16 cellular contexts compared by ENCODE assay signal in genomic region chrX:103716967-103717366, GRCh38. TPM values are rescaled to one million over a fixed set of nuclear protein-coding genes. Genes with fewer than 3 reads are reported as not detected.
DNase-seq lines count a peak whose midpoint lies in the region; ATAC-seq and TF ChIP-seq lines count a peak whose summit lies in the region.
"Had no signal": no experiment of that assay in that cellular context is flagged by ENCODE, and none has a peak within 500 bp of the region (broad histone marks: within the 10 kb centered on the region; RNA-seq: fewer than 3 reads in every experiment).

No MANE protein-coding gene starts in this region.

- H3K4me3 Mint-ChIP-seq in CD14-positive monocyte = no peak overlapping the region
- no peak overlapping the region for H3K4me3 Mint-ChIP-seq in activated CD8-positive, alpha-beta T cell treated with anti-CD3 and anti-CD28 coated beads, Interleukin-2, amount 10 ng/mL, durations not matched to agents 7 days and 5 days
- H3K4me3 Mint-ChIP-seq: dendritic cell treated with granulocyte-macrophage colony-stimulating factor and Interleukin-4, amounts not matched to agents 40 ng/mL and 50 ng/mL, for 4 days; stimulated activated naive CD8-positive, alpha-beta T cell treated with anti-CD3 and anti-CD28 coated beads, Interleukin-15, Interleukin-2, amounts not matched to agents 100 ng/mL and 50 ng/mL, for 24 hours had no signal

- intact Hi-C loops in CD14-positive monocyte (cut with micrococcal nuclease) = loop anchor here in 1 of 2 donors (10.0 kb wide), 1 partner anchor 98 kb away; no protein-coding TSS in a partner anchor

- CTCF ChIA-PET in RWPE1 (lab: Yijun Ruan, JAX) = no interaction called here
- CTCF ChIA-PET in activated CD8-positive, alpha-beta T cell treated with anti-CD3 and anti-CD28 coated beads, Interleukin-2, amount 10 ng/mL, durations not matched to agents 7 days and 5 days (lab: Charles Lee) = no interaction called here

- H3K27me3 Mint-ChIP-seq in CD14-positive monocyte (ENCODE audit: low read depth in 3 of 3) = peaks cover 0 to 2% (median 0%) of the 10 kb centered on the region in 3 donors
- no peaks in the 10 kb centered on the region for H3K27me3 Mint-ChIP-seq in activated CD8-positive, alpha-beta T cell treated with anti-CD3 and anti-CD28 coated beads, Interleukin-2, amount 10 ng/mL, durations not matched to agents 7 days and 5 days (ENCODE audit: low read depth)
- H3K27me3 Mint-ChIP-seq: dendritic cell treated with granulocyte-macrophage colony-stimulating factor and Interleukin-4, amounts not matched to agents 40 ng/mL and 50 ng/mL, for 4 days; stimulated activated naive CD8-positive, alpha-beta T cell treated with anti-CD3 and anti-CD28 coated beads, Interleukin-15, Interleukin-2, amounts not matched to agents 100 ng/mL and 50 ng/mL, for 24 hours had no signal

- TF ChIP-seq CTCF in RWPE1 (conservative IDR thresholded peaks at IDR 0.05; ENCODE audit: low read depth) (no peak), CD14-positive monocyte (IDR thresholded peaks at IDR 0.05) (no peak)

- in situ Hi-C loops in G401 (cut with HindIII; ENCODE audit: low sequenced_read_pairs) = no loop called here

- H3K27ac Mint-ChIP-seq in CD14-positive monocyte = no peak overlapping the region
- no peak overlapping the region for H3K27ac Mint-ChIP-seq in activated CD8-positive, alpha-beta T cell treated with anti-CD3 and anti-CD28 coated beads, Interleukin-2, amount 10 ng/mL, durations not matched to agents 7 days and 5 days
- H3K27ac Mint-ChIP-seq: dendritic cell treated with granulocyte-macrophage colony-stimulating factor and Interleukin-4, amounts not matched to agents 40 ng/mL and 50 ng/mL, for 4 days; stimulated activated naive CD8-positive, alpha-beta T cell treated with anti-CD3 and anti-CD28 coated beads, Interleukin-15, Interleukin-2, amounts not matched to agents 100 ng/mL and 50 ng/mL, for 24 hours had no signal

- peak; percentile 84 for DNase-seq in G401 (ENCODE audit: low spot score)
- peak; percentile 28 for DNase-seq in RWPE1 (ENCODE audit: low spot score)
- DNase-seq in fibroblast of peridontal ligament (ENCODE audit: extremely low read depth) = peak; percentile 56
- DNase-seq in renal cortical epithelial cell (ENCODE audit: low read depth) = peak; percentile 82
- no peak for DNase-seq in CD14-positive monocyte (ENCODE audit: low spot score)
- no peak for DNase-seq in activated CD8-positive, alpha-beta T cell treated with anti-CD3 and anti-CD28 coated beads, Interleukin-2, amount 10 ng/mL, durations not matched to agents 7 days and 5 days
- DNase-seq: activated CD4-positive, alpha-beta T cell treated with anti-CD3 and anti-CD28 coated beads for 1 hour; activated effector memory CD4-positive, alpha-beta T cell treated with Interleukin-2 at 50 U/mL for 16 hours; DMS 273 treated with DMSO at 0.1 percent for 48 hours; KBM-7; stimulated activated CD4-positive, alpha-beta T cell treated with anti-CD3 and anti-CD28 coated beads, Interleukin-2, amount 100 ng/mL, for 48 hours had no signal

- POLR2A ChIA-PET in RWPE1 (lab: Yijun Ruan, JAX; ENCODE audit: low non-redundant PET) = no interaction called here
- POLR2A ChIA-PET in activated CD8-positive, alpha-beta T cell treated with anti-CD3 and anti-CD28 coated beads, Interleukin-2, amount 10 ng/mL, durations not matched to agents 7 days and 5 days (lab: Charles Lee) = no interaction called here

- ATAC-seq in HG02938 (IDR thresholded peaks at IDR 0.05; ENCODE audit: unreplicated experiment) = no peak
- ATAC-seq in HG03342 (IDR thresholded peaks at IDR 0.05; ENCODE audit: unreplicated experiment) = no peak
- no peak for ATAC-seq in activated CD8-positive, alpha-beta T cell treated with anti-CD3 and anti-CD28 coated beads, Interleukin-2, amount 10 ng/mL, durations not matched to agents 7 days and 5 days

- no peaks in the 10 kb centered on the region for H3K9me3 Mint-ChIP-seq in CD14-positive monocyte
- H3K9me3 Mint-ChIP-seq in activated CD8-positive, alpha-beta T cell treated with anti-CD3 and anti-CD28 coated beads, Interleukin-2, amount 10 ng/mL, durations not matched to agents 7 days and 5 days (ENCODE audit: insufficient read depth) = no peaks in the 10 kb centered on the region
- H3K9me3 Mint-ChIP-seq: dendritic cell treated with granulocyte-macrophage colony-stimulating factor and Interleukin-4, amounts not matched to agents 40 ng/mL and 50 ng/mL, for 4 days; stimulated activated naive CD8-positive, alpha-beta T cell treated with anti-CD3 and anti-CD28 coated beads, Interleukin-15, Interleukin-2, amounts not matched to agents 100 ng/mL and 50 ng/mL, for 24 hours had no signal

- no peaks in the 10 kb centered on the region for H3K36me3 Mint-ChIP-seq in CD14-positive monocyte
- no peaks in the 10 kb centered on the region for H3K36me3 Mint-ChIP-seq in activated CD8-positive, alpha-beta T cell treated with anti-CD3 and anti-CD28 coated beads, Interleukin-2, amount 10 ng/mL, durations not matched to agents 7 days and 5 days (ENCODE audit: low read depth)

- peak overlapping the region; percentile 76; the same call in 1 of the 2 replicates for H3K27ac ChIP-seq in RWPE1
- H3K27ac ChIP-seq: SJSA1 had no signal

- no peaks in the 10 kb centered on the region for H3K4me1 Mint-ChIP-seq in CD14-positive monocyte
- no peaks in the 10 kb centered on the region for H3K4me1 Mint-ChIP-seq in activated CD8-positive, alpha-beta T cell treated with anti-CD3 and anti-CD28 coated beads, Interleukin-2, amount 10 ng/mL, durations not matched to agents 7 days and 5 days (ENCODE audit: low read depth)

RNA-seq across cellular contexts. Expression of gene TMEM31, which starts 6.3 kb away (rescaled TPM):
- total RNA-seq in G401 (2014; rRNA removed; shearing (Covaris generic)) = not detected in 2 replicates
- not detected in 2 replicates for total RNA-seq in renal cortical epithelial cell
- not detected for polyA plus RNA-seq in CD14-positive monocyte
- total RNA-seq in activated CD8-positive, alpha-beta T cell treated with anti-CD3 and anti-CD28 coated beads, Interleukin-2, amount 10 ng/mL, durations not matched to agents 7 days and 5 days = not detected
- total RNA-seq: SJSA1 had no signal

RNA-seq across cellular contexts. Expression of gene MORF4L2, which starts 30.5 kb away (rescaled TPM):
- total RNA-seq in G401 (2014; rRNA removed; shearing (Covaris generic)) = 666 and 732 TPM in 2 replicates
- total RNA-seq in renal cortical epithelial cell = 614 and 1,078 TPM in 2 replicates
- 10 to 100 TPM; 83.5 to 83.9 TPM for polyA plus RNA-seq in CD14-positive monocyte
- 100 to 1,000 TPM; 127 to 133 TPM for total RNA-seq in activated CD8-positive, alpha-beta T cell treated with anti-CD3 and anti-CD28 coated beads, Interleukin-2, amount 10 ng/mL, durations not matched to agents 7 days and 5 days

RNA-seq across cellular contexts. Expression of gene PLP1, which starts 59.7 kb away (rescaled TPM):
- not detected in 2 replicates for total RNA-seq in G401 (2014; rRNA removed; shearing (Covaris generic))
- 0.17 TPM in 1 of 2 replicates, not detected in the other for total RNA-seq in renal cortical epithelial cell
- not detected for polyA plus RNA-seq in CD14-positive monocyte
- not detected for total RNA-seq in activated CD8-positive, alpha-beta T cell treated with anti-CD3 and anti-CD28 coated beads, Interleukin-2, amount 10 ng/mL, durations not matched to agents 7 days and 5 days
- total RNA-seq: SJSA1 had no signal

Comparison
In these comparisons a context has a peak if more than half of its experiments do, and no peak if none do; other contexts are left out.
1. DNase-seq: peak in G401 (single experiment), RWPE1 (single experiment), fibroblast of peridontal ligament (single experiment) and renal cortical epithelial cell (single experiment); none in CD14-positive monocyte (single experiment) and activated CD8-positive, alpha-beta T cell treated with anti-CD3 and anti-CD28 coated beads, Interleukin-2, amount 10 ng/mL, durations not matched to agents 7 days and 5 days (single experiment).